In genomic region chr9:68342265-68343025, GRCh38 we compare ENCODE assay signal across 11 cellular contexts. TPM values are rescaled to one million over a fixed set of nuclear protein-coding genes. Genes with fewer than 3 reads are reported as not detected.
DNase-seq lines count a peak whose midpoint lies in the region; ATAC-seq and TF ChIP-seq lines count a peak whose summit lies in the region.
"Not testable (repeated sequence)": the region's sequence is repeated elsewhere in the genome, so short reads cannot be mapped to it uniquely, and the experiment has no call there.
"Had no signal": no experiment of that assay in that cellular context is flagged by ENCODE, and none has a peak within 500 bp of the region (broad histone marks: within the 10 kb centered on the region; RNA-seq: fewer than 3 reads in every experiment).

No MANE protein-coding gene starts in this region.

- not testable (repeated sequence) for H3K9me1 ChIP-seq in IMR-90 (ENCODE audit: insufficient read depth, low read length)

- H3K4me3 Mint-ChIP-seq in activated CD8-positive, alpha-beta memory T cell treated with anti-CD3 and anti-CD28 coated beads, Interleukin-2, amount 10 ng/mL, durations not matched to agents 7 days and 5 days; nephron progenitor cell: not testable (repeated sequence)

- H3K27me3 Mint-ChIP-seq in activated CD8-positive, alpha-beta memory T cell treated with anti-CD3 and anti-CD28 coated beads, Interleukin-2, amount 10 ng/mL, durations not matched to agents 7 days and 5 days; nephron progenitor cell (ENCODE audit: low read depth, poor library complexity): not testable (repeated sequence)

- not testable (repeated sequence) for H2BK20ac ChIP-seq in IMR-90 (ENCODE audit: low read depth, low read length)

- H2BK5ac ChIP-seq in IMR-90 (ENCODE audit: low read depth, low read length, poor library complexity, severe bottlenecking): not testable (repeated sequence)

- H2AFZ ChIP-seq in IMR-90 (replicated peaks; ENCODE audit: low read length, poor library complexity): not testable (repeated sequence)

- not testable (repeated sequence) for H4K5ac ChIP-seq in IMR-90 (ENCODE audit: low read depth, low read length)

- DNase-seq in IMR-90; activated CD8-positive, alpha-beta memory T cell treated with anti-CD3 and anti-CD28 coated beads, Interleukin-2, amount 10 ng/mL, durations not matched to agents 7 days and 5 days; Right ventricle myocardium superior; nephron progenitor cell; upper lobe of right lung: not testable (repeated sequence)

- not testable (repeated sequence) for H2AK9ac ChIP-seq in IMR-90 (replicated peaks; ENCODE audit: low read depth, low read length, poor library complexity)

- H3K9ac ChIP-seq in IMR-90 (ENCODE audit: low read depth, low read length): not testable (repeated sequence)

- TF ChIP-seq POLR2A in IMR-90 (IDR thresholded peaks at IDR 0.05; ENCODE audit: low read depth, low read length): not testable (repeated sequence)

- H3K4me1 ChIP-seq in IMR-90 (ENCODE audit: control insufficient read depth, insufficient read depth, low read length); upper lobe of right lung: not testable (repeated sequence)

- H3K9me3 Mint-ChIP-seq in activated CD8-positive, alpha-beta memory T cell treated with anti-CD3 and anti-CD28 coated beads, Interleukin-2, amount 10 ng/mL, durations not matched to agents 7 days and 5 days (ENCODE audit: low read depth); nephron progenitor cell: not testable (repeated sequence)

- BruUV-seq in IMR-90 (replicated peaks; lab: Mats Ljungman, UMichigan): not testable (repeated sequence)

- H3K4me1 Mint-ChIP-seq in activated CD8-positive, alpha-beta memory T cell treated with anti-CD3 and anti-CD28 coated beads, Interleukin-2, amount 10 ng/mL, durations not matched to agents 7 days and 5 days; nephron progenitor cell: not testable (repeated sequence)

- not testable (repeated sequence) for H3K14ac ChIP-seq in IMR-90 (replicated peaks; ENCODE audit: low read depth, low read length)

- POLR2A ChIA-PET in IMR-90 (lab: Charles Lee; ENCODE audit: unreplicated experiment): not testable (repeated sequence)

- intact Hi-C loops in IMR-90 (cut with micrococcal nuclease): loop anchor here (2.0 to 10.0 kb wide), 2 partner anchors 164 to 652 kb away; no protein-coding TSS in a partner anchor
- intact Hi-C loops in Right ventricle myocardium superior (cut with DNase I); upper lobe of right lung (cut with DNase I): not testable (repeated sequence)

- not testable (repeated sequence) for H3K4me3 ChIP-seq in IMR-90 (ENCODE audit: insufficient read depth, low read depth, low read length); upper lobe of right lung

- H3K36me3 Mint-ChIP-seq in activated CD8-positive, alpha-beta memory T cell treated with anti-CD3 and anti-CD28 coated beads, Interleukin-2, amount 10 ng/mL, durations not matched to agents 7 days and 5 days; nephron progenitor cell (ENCODE audit: low read depth): not testable (repeated sequence)

- not testable (repeated sequence) for H3K27me3 ChIP-seq in IMR-90 (ENCODE audit: control insufficient read depth, insufficient read depth, low read length); upper lobe of right lung

- TF ChIP-seq RAD21 in IMR-90 (IDR thresholded peaks at IDR 0.05; ENCODE audit: low read length): not testable (repeated sequence)

- TF ChIP-seq CTCF in IMR-90 (conservative IDR thresholded peaks at IDR 0.05; ENCODE audit: low read depth, low read length): not testable (repeated sequence)
- TF ChIP-seq CTCF in nephron progenitor cell (IDR thresholded peaks at IDR 0.05): peak; percentile 10
- TF ChIP-seq CTCF in upper lobe of right lung (IDR thresholded peaks at IDR 0.05): peak; percentile 32

- not testable (repeated sequence) for H3K23ac ChIP-seq in IMR-90 (ENCODE audit: low read depth, low read length)

- ATAC-seq in GM19023 (IDR thresholded peaks at IDR 0.05; ENCODE audit: unreplicated experiment) (peak; percentile 92), GM21717 (IDR thresholded peaks at IDR 0.05; ENCODE audit: unreplicated experiment) (peak; percentile 73), HG02981 (IDR thresholded peaks at IDR 0.05; ENCODE audit: unreplicated experiment) (peak; percentile 73), IMR-90 (ENCODE audit: low read depth) (peak; percentile 99), Right ventricle myocardium superior (ENCODE audit: poor library complexity) (peak; percentile 93), upper lobe of right lung (peak; percentile 98)
- ATAC-seq in activated CD8-positive, alpha-beta memory T cell treated with anti-CD3 and anti-CD28 coated beads, Interleukin-2, amount 10 ng/mL, durations not matched to agents 7 days and 5 days: peak; percentile 78

- WGBS in IMR-90 (ENCODE audit: extremely low coverage in 2 of 2, insufficient read length in 1 of 2), 2 experiments: no CpG with 5 or more reads among the region's 10 CpGs

- H3K56ac ChIP-seq in IMR-90 (ENCODE audit: extremely low read depth, insufficient read depth, low read length): not testable (repeated sequence)

- H3K4me2 ChIP-seq in IMR-90 (ENCODE audit: low read depth, low read length): not testable (repeated sequence)

- CTCF ChIA-PET in IMR-90 (lab: Yijun Ruan, JAX): interaction anchor here (0.6 kb wide), 1 partner anchor 217 kb away, joined by 3 read pairs; no protein-coding TSS in a partner anchor
- CTCF ChIA-PET in activated CD8-positive, alpha-beta memory T cell treated with anti-CD3 and anti-CD28 coated beads, Interleukin-2, amount 10 ng/mL, durations not matched to agents 7 days and 5 days (lab: Charles Lee): interaction anchor here (0.9 to 1.2 kb wide), 2 partner anchors 217 to 225 kb away, joined by 3 to 8 read pairs; no protein-coding TSS in a partner anchor

- H3K27ac Mint-ChIP-seq in activated CD8-positive, alpha-beta memory T cell treated with anti-CD3 and anti-CD28 coated beads, Interleukin-2, amount 10 ng/mL, durations not matched to agents 7 days and 5 days; nephron progenitor cell: not testable (repeated sequence)

- H2BK120ac ChIP-seq in IMR-90 (ENCODE audit: low read depth, low read length): not testable (repeated sequence)

- not testable (repeated sequence) for H4K8ac ChIP-seq in IMR-90 (ENCODE audit: low read depth in 2 of 2, low read length in 2 of 2)

- H3K18ac ChIP-seq in IMR-90 (ENCODE audit: low read depth, low read length): not testable (repeated sequence)

- not testable (repeated sequence) for H3K79me1 ChIP-seq in IMR-90 (ENCODE audit: low read depth in 1 of 2, low read length in 2 of 2)

- in situ Hi-C loops in IMR-90 (cut with MboI; ENCODE audit: low sequenced_read_pairs): not testable (repeated sequence)

- H4K20me1 ChIP-seq in IMR-90 (ENCODE audit: insufficient read depth, low read length): not testable (repeated sequence)

- H4K91ac ChIP-seq in IMR-90 (ENCODE audit: insufficient read depth, low read depth, low read length): not testable (repeated sequence)

- H3K9me3 ChIP-seq in IMR-90 (ENCODE audit: control insufficient read depth, insufficient read depth, low read length); upper lobe of right lung: not testable (repeated sequence)

- not testable (repeated sequence) for H3K4ac ChIP-seq in IMR-90 (ENCODE audit: low read depth, low read length)

- dilution Hi-C loops in IMR-90 (cut with HindIII; ENCODE audit: low sequenced_read_pairs, unreplicated experiment): not testable (repeated sequence)

- not testable (repeated sequence) for H2BK15ac ChIP-seq in IMR-90 (ENCODE audit: low read depth, low read length)

- H3K27ac ChIP-seq in IMR-90 (ENCODE audit: insufficient read depth, low read length); upper lobe of right lung: not testable (repeated sequence)

- not testable (repeated sequence) for H2AK5ac ChIP-seq in IMR-90 (ENCODE audit: low read depth, low read length)

- H3K36me3 ChIP-seq in IMR-90 (ENCODE audit: control insufficient read depth, insufficient read depth, low read length); upper lobe of right lung: not testable (repeated sequence)

RNA-seq across cellular contexts. Expression of gene PGM5, which starts 14.0 kb away (rescaled TPM):
- total RNA-seq in IMR-90 (2012; rRNA removed): 12.8 and 14.7 TPM in 2 replicates
- 7.4 and 8.3 TPM in 2 replicates for polyA plus RNA-seq in IMR-90 (2012; rRNA removed)
- polyA plus RNA-seq in IMR-90 (2012; cell fraction: cytosol; rRNA removed): 6.7 and 7.3 TPM in 2 replicates
- 2.3 and 5.2 TPM in 2 replicates for polyA plus RNA-seq in IMR-90 (2012; cell fraction: nucleus; rRNA removed; ENCODE audit: low replicate concordance)
- total RNA-seq in activated CD8-positive, alpha-beta memory T cell treated with anti-CD3 and anti-CD28 coated beads, Interleukin-2, amount 10 ng/mL, durations not matched to agents 7 days and 5 days: not detected
- total RNA-seq in Right ventricle myocardium superior: 157 TPM
- 25.0 TPM for total RNA-seq in upper lobe of right lung
- total RNA-seq: activated T-helper 1 cell treated with anti-CD3 and anti-CD28 coated beads, Interleukin-12 subunit alpha, Interleukin-12 subunit beta, Interleukin-2, Interleukin-4 antibody, amounts not matched to agents 30 ng/mL and 10 ng/mL and 1 ng/mL, durations not matched to agents 14 hours and 24 hours and 36 hours had no signal
- polyA plus RNA-seq: IgD-negative memory B cell had no signal

RNA-seq across cellular contexts. Expression of gene FOXD4L3, which starts 39.8 kb away (rescaled TPM):
- total RNA-seq in IMR-90 (2012; rRNA removed) (under 0.01 TPM in 1 of 2 replicates, not detected in the other), Right ventricle myocardium superior (not detected), upper lobe of right lung (not detected)
- polyA plus RNA-seq in IMR-90 (2012; rRNA removed): not detected in 2 replicates
- polyA plus RNA-seq in IMR-90 (2012; cell fraction: cytosol; rRNA removed): not detected in 2 replicates
- polyA plus RNA-seq in IMR-90 (2012; cell fraction: nucleus; rRNA removed; ENCODE audit: low replicate concordance): 0.05 and 0.14 TPM in 2 replicates
- total RNA-seq in activated CD8-positive, alpha-beta memory T cell treated with anti-CD3 and anti-CD28 coated beads, Interleukin-2, amount 10 ng/mL, durations not matched to agents 7 days and 5 days: under 1 TPM in 1 of 2 experiments, not detected in 1; 0.21 TPM
- total RNA-seq: activated T-helper 1 cell treated with anti-CD3 and anti-CD28 coated beads, Interleukin-12 subunit alpha, Interleukin-12 subunit beta, Interleukin-2, Interleukin-4 antibody, amounts not matched to agents 30 ng/mL and 10 ng/mL and 1 ng/mL, durations not matched to agents 14 hours and 24 hours and 36 hours; colonic mucosa had no signal
- polyA plus RNA-seq: IgD-negative memory B cell had no signal

Comparison
In these comparisons a context has a peak if more than half of its experiments do, and no peak if none do; other contexts are left out.
1. RNA of gene PGM5, which starts 14.0 kb away (total RNA-seq): 157 TPM in Right ventricle myocardium superior (single experiment), 25.0 TPM in upper lobe of right lung (single experiment) and 12.8 to 14.7 TPM in IMR-90; not detected in activated CD8-positive, alpha-beta memory T cell treated with anti-CD3 and anti-CD28 coated beads, Interleukin-2, amount 10 ng/mL, durations not matched to agents 7 days and 5 days; every median in the first group is over 10 times any median in the second.
2. Peak in every context shown above with its lines, with median percentiles within 50 percentile points of each other: ATAC-seq.